Comparison of ENCODE assay signal across 1 cellular context in the genomic region with DNA sequence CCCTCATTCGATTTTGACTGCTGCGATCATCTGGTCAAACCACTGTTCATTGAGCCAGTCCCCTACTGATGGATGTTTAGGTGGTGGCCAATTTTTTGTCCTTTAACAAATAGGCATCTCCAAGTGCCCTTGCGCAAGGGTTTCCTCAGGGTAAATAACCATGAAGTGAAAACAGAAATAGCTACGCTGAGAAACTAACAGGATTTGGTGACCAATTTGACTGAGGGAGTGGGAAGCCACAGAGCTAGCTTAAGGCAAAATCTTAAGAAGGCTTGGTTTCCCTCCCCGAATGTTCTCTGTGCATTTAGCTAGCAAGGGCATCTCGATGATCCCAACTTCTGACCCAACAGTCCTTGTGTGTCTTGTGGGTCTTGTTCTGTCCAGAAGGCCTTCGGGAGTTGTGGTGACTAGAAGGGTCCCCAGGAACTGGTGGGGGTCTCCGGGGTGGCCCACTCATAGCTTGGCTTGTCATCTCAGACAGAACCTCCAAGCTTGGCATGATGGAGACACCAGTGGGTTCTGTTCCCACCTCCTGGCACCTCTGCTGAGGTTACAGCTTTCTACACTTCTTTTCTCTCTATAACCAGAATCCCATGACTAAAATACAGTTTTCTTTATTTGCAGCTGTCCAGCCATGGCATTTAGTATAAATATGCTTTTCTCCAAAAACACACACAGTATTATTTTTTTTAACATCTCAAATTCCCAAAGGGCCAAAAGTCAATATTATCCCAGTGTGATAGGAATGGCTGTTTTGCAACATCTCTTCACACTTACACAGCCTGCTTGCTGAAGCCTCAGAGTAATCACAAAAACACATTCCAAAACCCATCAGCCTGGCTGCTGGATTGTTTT.
A peak's percentile ranks its signal among the peaks of the same experiment; 100 is the strongest.
TF ChIP-seq lines count a peak whose summit lies in the region.

No MANE protein-coding gene starts in this region.

TF ChIP-seq in HepG2, 621 proteins besides CTCF, POLR2A, EP300 and RAD21 (continued from another document and continues in another):
- TF ChIP-seq EEA1 (CRISPR knock-in tag; IDR thresholded peaks at IDR 0.05; ENCODE audit: borderline replicate concordance) (no peak), RFX3 (CRISPR knock-in tag; IDR thresholded peaks at IDR 0.05) (no peak), DNMT3B (CRISPR knock-in tag; conservative IDR thresholded peaks at IDR 0.05) (no peak), NR2F6 (IDR thresholded peaks at IDR 0.05) (peak; percentile 90), NR2F6 (CRISPR knock-in tag; IDR thresholded peaks at IDR 0.05) (peak; percentile 93), ZNF724P (CRISPR knock-in tag; IDR thresholded peaks at IDR 0.05; ENCODE audit: borderline replicate concordance) (no peak), NFATC3 (CRISPR knock-in tag; IDR thresholded peaks at IDR 0.05) (no peak), SP140L (CRISPR knock-in tag; IDR thresholded peaks at IDR 0.05; ENCODE audit: borderline replicate concordance) (peak; percentile 53; the same call in 1 of the 2 replicates), ZFY (CRISPR knock-in tag; IDR thresholded peaks at IDR 0.05) (no peak), ZC3H4 (CRISPR knock-in tag; IDR thresholded peaks at IDR 0.05; ENCODE audit: borderline replicate concordance) (no peak), FOXK1 (CRISPR knock-in tag; IDR thresholded peaks at IDR 0.05; ENCODE audit: borderline replicate concordance, low read depth) (peak; percentile 90; the same call in 1 of the 2 replicates), SCMH1 (CRISPR knock-in tag; IDR thresholded peaks at IDR 0.05; ENCODE audit: borderline replicate concordance) (no peak), SIX4 (CRISPR knock-in tag; IDR thresholded peaks at IDR 0.05) (peak; percentile 96), ZNF3 (CRISPR knock-in tag; IDR thresholded peaks at IDR 0.05) (no peak), FOXC1 (CRISPR knock-in tag; IDR thresholded peaks at IDR 0.05; ENCODE audit: borderline replicate concordance) (0 out of 2 replicates have a peak, but pooled peaks have one; percentile 10), RNF2 (conservative IDR thresholded peaks at IDR 0.05; ENCODE audit: low read depth) (no peak), POLR2G (IDR thresholded peaks at IDR 0.05; ENCODE audit: low read depth, low read length) (no peak), ZBTB38 (CRISPR knock-in tag; IDR thresholded peaks at IDR 0.05) (no peak), MTF1 (CRISPR knock-in tag; IDR thresholded peaks at IDR 0.05) (no peak), ZNF383 (CRISPR knock-in tag; IDR thresholded peaks at IDR 0.05; ENCODE audit: borderline replicate concordance) (no peak), ZNF589 (CRISPR knock-in tag; conservative IDR thresholded peaks at IDR 0.05) (no peak), NCOR1 (IDR thresholded peaks at IDR 0.05; ENCODE audit: borderline replicate concordance, low read length) (peak; percentile 73; the same call in 1 of the 2 replicates), ZNF616 (CRISPR knock-in tag; IDR thresholded peaks at IDR 0.05; ENCODE audit: low read depth) (no peak), MED1 (CRISPR knock-in tag; IDR thresholded peaks at IDR 0.05) (peak; percentile 86), TP53 (CRISPR knock-in tag; conservative IDR thresholded peaks at IDR 0.05) (peak; percentile 85; the same call in 1 of the 2 replicates)
- TF ChIP-seq, protein P1, sequence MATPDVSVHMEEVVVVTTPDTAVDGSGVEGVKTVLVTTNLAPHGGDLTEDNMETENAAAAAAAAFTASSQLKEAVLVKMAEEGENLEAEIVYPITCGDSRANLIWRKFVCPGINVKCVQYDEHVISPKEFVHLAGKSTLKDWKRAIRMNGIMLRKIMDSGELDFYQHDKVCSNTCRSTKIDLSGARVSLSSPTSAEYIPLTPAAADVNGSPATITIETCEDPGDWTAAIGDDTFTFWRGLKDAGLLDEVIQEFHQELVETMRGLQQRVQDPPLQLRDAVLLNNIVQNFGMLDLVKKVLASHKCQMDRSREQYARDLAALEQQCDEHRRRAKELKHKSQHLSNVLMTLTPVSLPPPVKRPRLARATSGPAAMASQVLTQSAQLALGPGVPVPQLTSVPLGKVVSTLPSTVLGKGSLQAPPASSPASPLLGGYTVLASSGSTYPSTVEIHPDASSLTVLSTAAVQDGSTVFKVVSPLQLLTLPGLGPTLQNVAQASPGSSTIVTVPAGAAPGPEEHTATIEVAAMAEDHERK (CRISPR knock-in tag; IDR thresholded peaks at IDR 0.05; ENCODE audit: low read depth), result no peak
- TF ChIP-seq, protein P2, sequence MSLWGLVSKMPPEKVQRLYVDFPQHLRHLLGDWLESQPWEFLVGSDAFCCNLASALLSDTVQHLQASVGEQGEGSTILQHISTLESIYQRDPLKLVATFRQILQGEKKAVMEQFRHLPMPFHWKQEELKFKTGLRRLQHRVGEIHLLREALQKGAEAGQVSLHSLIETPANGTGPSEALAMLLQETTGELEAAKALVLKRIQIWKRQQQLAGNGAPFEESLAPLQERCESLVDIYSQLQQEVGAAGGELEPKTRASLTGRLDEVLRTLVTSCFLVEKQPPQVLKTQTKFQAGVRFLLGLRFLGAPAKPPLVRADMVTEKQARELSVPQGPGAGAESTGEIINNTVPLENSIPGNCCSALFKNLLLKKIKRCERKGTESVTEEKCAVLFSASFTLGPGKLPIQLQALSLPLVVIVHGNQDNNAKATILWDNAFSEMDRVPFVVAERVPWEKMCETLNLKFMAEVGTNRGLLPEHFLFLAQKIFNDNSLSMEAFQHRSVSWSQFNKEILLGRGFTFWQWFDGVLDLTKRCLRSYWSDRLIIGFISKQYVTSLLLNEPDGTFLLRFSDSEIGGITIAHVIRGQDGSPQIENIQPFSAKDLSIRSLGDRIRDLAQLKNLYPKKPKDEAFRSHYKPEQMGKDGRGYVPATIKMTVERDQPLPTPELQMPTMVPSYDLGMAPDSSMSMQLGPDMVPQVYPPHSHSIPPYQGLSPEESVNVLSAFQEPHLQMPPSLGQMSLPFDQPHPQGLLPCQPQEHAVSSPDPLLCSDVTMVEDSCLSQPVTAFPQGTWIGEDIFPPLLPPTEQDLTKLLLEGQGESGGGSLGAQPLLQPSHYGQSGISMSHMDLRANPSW (CRISPR knock-in tag; IDR thresholded peaks at IDR 0.05; ENCODE audit: borderline replicate concordance), result peak; percentile 93; the same call in 1 of the 2 replicates
- TF ChIP-seq, protein P3, sequence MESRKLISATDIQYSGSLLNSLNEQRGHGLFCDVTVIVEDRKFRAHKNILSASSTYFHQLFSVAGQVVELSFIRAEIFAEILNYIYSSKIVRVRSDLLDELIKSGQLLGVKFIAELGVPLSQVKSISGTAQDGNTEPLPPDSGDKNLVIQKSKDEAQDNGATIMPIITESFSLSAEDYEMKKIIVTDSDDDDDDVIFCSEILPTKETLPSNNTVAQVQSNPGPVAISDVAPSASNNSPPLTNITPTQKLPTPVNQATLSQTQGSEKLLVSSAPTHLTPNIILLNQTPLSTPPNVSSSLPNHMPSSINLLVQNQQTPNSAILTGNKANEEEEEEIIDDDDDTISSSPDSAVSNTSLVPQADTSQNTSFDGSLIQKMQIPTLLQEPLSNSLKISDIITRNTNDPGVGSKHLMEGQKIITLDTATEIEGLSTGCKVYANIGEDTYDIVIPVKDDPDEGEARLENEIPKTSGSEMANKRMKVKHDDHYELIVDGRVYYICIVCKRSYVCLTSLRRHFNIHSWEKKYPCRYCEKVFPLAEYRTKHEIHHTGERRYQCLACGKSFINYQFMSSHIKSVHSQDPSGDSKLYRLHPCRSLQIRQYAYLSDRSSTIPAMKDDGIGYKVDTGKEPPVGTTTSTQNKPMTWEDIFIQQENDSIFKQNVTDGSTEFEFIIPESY (CRISPR knock-in tag; IDR thresholded peaks at IDR 0.05), result peak; percentile 72
- TF ChIP-seq, protein P4, sequence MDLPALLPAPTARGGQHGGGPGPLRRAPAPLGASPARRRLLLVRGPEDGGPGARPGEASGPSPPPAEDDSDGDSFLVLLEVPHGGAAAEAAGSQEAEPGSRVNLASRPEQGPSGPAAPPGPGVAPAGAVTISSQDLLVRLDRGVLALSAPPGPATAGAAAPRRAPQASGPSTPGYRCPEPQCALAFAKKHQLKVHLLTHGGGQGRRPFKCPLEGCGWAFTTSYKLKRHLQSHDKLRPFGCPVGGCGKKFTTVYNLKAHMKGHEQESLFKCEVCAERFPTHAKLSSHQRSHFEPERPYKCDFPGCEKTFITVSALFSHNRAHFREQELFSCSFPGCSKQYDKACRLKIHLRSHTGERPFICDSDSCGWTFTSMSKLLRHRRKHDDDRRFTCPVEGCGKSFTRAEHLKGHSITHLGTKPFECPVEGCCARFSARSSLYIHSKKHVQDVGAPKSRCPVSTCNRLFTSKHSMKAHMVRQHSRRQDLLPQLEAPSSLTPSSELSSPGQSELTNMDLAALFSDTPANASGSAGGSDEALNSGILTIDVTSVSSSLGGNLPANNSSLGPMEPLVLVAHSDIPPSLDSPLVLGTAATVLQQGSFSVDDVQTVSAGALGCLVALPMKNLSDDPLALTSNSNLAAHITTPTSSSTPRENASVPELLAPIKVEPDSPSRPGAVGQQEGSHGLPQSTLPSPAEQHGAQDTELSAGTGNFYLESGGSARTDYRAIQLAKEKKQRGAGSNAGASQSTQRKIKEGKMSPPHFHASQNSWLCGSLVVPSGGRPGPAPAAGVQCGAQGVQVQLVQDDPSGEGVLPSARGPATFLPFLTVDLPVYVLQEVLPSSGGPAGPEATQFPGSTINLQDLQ (CRISPR knock-in tag; IDR thresholded peaks at IDR 0.05), result no peak
- TF ChIP-seq, protein P5, sequence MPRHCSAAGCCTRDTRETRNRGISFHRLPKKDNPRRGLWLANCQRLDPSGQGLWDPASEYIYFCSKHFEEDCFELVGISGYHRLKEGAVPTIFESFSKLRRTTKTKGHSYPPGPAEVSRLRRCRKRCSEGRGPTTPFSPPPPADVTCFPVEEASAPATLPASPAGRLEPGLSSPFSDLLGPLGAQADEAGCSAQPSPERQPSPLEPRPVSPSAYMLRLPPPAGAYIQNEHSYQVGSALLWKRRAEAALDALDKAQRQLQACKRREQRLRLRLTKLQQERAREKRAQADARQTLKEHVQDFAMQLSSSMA (CRISPR knock-in tag; IDR thresholded peaks at IDR 0.05), result no peak
- TF ChIP-seq, protein P6, sequence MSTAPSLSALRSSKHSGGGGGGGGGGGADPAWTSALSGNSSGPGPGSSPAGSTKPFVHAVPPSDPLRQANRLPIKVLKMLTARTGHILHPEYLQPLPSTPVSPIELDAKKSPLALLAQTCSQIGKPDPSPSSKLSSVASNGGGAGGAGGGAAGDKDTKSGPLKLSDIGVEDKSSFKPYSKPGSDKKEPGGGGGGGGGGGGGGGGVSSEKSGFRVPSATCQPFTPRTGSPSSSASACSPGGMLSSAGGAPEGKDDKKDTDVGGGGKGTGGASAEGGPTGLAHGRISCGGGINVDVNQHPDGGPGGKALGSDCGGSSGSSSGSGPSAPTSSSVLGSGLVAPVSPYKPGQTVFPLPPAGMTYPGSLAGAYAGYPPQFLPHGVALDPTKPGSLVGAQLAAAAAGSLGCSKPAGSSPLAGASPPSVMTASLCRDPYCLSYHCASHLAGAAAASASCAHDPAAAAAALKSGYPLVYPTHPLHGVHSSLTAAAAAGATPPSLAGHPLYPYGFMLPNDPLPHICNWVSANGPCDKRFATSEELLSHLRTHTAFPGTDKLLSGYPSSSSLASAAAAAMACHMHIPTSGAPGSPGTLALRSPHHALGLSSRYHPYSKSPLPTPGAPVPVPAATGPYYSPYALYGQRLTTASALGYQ (CRISPR knock-in tag; IDR thresholded peaks at IDR 0.05), result peak; percentile 99
- TF ChIP-seq, protein P7, sequence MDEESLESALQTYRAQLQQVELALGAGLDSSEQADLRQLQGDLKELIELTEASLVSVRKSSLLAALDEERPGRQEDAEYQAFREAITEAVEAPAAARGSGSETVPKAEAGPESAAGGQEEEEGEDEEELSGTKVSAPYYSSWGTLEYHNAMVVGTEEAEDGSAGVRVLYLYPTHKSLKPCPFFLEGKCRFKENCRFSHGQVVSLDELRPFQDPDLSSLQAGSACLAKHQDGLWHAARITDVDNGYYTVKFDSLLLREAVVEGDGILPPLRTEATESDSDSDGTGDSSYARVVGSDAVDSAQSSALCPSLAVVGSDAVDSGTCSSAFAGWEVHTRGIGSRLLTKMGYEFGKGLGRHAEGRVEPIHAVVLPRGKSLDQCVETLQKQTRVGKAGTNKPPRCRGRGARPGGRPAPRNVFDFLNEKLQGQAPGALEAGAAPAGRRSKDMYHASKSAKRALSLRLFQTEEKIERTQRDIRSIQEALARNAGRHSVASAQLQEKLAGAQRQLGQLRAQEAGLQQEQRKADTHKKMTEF (CRISPR knock-in tag; IDR thresholded peaks at IDR 0.05), result peak; percentile 91
- TF ChIP-seq, protein P8, sequence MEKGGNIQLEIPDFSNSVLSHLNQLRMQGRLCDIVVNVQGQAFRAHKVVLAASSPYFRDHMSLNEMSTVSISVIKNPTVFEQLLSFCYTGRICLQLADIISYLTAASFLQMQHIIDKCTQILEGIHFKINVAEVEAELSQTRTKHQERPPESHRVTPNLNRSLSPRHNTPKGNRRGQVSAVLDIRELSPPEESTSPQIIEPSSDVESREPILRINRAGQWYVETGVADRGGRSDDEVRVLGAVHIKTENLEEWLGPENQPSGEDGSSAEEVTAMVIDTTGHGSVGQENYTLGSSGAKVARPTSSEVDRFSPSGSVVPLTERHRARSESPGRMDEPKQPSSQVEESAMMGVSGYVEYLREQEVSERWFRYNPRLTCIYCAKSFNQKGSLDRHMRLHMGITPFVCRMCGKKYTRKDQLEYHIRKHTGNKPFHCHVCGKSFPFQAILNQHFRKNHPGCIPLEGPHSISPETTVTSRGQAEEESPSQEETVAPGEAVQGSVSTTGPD (CRISPR knock-in tag; IDR thresholded peaks at IDR 0.05), result no peak; the same call in 1 of the 2 replicates
- TF ChIP-seq, protein P9, sequence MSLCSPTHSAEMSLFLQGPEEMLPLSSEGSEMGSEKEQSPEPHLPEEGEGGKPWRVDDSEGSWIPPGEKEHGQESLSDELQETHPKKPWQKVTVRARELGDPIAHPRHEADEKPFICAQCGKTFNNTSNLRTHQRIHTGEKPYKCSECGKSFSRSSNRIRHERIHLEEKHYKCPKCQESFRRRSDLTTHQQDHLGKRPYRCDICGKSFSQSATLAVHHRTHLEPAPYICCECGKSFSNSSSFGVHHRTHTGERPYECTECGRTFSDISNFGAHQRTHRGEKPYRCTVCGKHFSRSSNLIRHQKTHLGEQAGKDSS (CRISPR knock-in tag; IDR thresholded peaks at IDR 0.05; ENCODE audit: borderline replicate concordance, low read depth), result 0 out of 2 replicates have a peak, but pooled peaks have one; percentile 49
- TF ChIP-seq, protein P10, sequence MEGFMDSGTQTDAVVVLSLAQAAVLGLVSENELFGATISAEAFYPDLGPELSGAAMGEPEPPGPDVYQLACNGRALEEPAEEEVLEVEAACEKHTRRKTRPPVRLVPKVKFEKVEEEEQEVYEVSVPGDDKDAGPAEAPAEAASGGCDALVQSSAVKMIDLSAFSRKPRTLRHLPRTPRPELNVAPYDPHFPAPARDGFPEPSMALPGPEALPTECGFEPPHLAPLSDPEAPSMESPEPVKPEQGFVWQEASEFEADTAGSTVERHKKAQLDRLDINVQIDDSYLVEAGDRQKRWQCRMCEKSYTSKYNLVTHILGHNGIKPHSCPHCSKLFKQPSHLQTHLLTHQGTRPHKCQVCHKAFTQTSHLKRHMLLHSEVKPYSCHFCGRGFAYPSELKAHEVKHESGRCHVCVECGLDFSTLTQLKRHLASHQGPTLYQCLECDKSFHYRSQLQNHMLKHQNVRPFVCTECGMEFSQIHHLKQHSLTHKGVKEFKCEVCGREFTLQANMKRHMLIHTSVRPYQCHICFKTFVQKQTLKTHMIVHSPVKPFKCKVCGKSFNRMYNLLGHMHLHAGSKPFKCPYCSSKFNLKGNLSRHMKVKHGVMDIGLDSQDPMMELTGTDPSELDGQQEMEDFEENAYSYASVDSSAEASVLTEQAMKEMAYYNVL (CRISPR knock-in tag; IDR thresholded peaks at IDR 0.05; ENCODE audit: borderline replicate concordance), result no peak
